ENCODE assay signal across 9 cellular contexts in genomic region chr1:28199328-28200233, GRCh38. TPM values are rescaled to one million over a fixed set of nuclear protein-coding genes. Genes with fewer than 3 reads are reported as not detected.
DNase-seq lines count a peak whose midpoint lies in the region; ATAC-seq and TF ChIP-seq lines count a peak whose summit lies in the region.
"Had no signal": no experiment of that assay in that cellular context is flagged by ENCODE, and none has a peak within 500 bp of the region (broad histone marks: within the 10 kb centered on the region; RNA-seq: fewer than 3 reads in every experiment).

No MANE protein-coding gene starts in this region.

- H3K36me3 Mint-ChIP-seq in neural progenitor cell: peaks cover 24% of the 10 kb centered on the region

- H3K27ac Mint-ChIP-seq in neural progenitor cell: no peak overlapping the region

- H3K4me1 ChIP-seq in BLaER1 treated with 17β-estradiol and CSF1 and Interleukin-3, amounts not matched to agents 10 nM and 100 nM: peaks cover 42 to 57% (median 46%) of the 10 kb centered on the region in 10 experiments
- peaks cover 13% of the 10 kb centered on the region for H3K4me1 ChIP-seq in neural progenitor cell

- peaks cover 61 to 69% (median 65%) of the 10 kb centered on the region in 11 experiments for H3K36me3 ChIP-seq in BLaER1 treated with 17β-estradiol and CSF1 and Interleukin-3, amounts not matched to agents 10 nM and 100 nM
- H3K36me3 ChIP-seq in neural progenitor cell: no peaks in the 10 kb centered on the region

- no peaks in the 10 kb centered on the region for H3K27me3 ChIP-seq in BLaER1 treated with 17β-estradiol and CSF1 and Interleukin-3, amounts not matched to agents 10 nM and 100 nM
- H3K27me3 ChIP-seq in neural progenitor cell: no peaks in the 10 kb centered on the region

- H3K4me3 ChIP-seq in BLaER1 treated with 17β-estradiol and CSF1 and Interleukin-3, amounts not matched to agents 10 nM and 100 nM: no peak overlapping the region
- no peak overlapping the region for H3K4me3 ChIP-seq in Jurkat, Clone E6-1 (ENCODE audit: low read length)
- H3K4me3 ChIP-seq in neural progenitor cell: no peak overlapping the region
- H3K4me3 ChIP-seq: SK-N-MC had no signal

- ATAC-seq in GM21381 (IDR thresholded peaks at IDR 0.05; ENCODE audit: unreplicated experiment): peak; percentile 82

- H3K9me3 Mint-ChIP-seq in neural progenitor cell: no peaks in the 10 kb centered on the region

- H3F3A ChIP-seq in neural progenitor cell (ENCODE audit: low read depth): peaks cover 29% of the 10 kb centered on the region

- no peaks in the 10 kb centered on the region for H3K27me3 Mint-ChIP-seq in neural progenitor cell (ENCODE audit: insufficient read depth, low read depth)

- no peak overlapping the region for H3K27ac ChIP-seq in BLaER1 treated with 17β-estradiol and CSF1 and Interleukin-3, amounts not matched to agents 10 nM and 100 nM
- H3K27ac ChIP-seq in neural progenitor cell: no peak overlapping the region
- H3K27ac ChIP-seq: SK-N-MC had no signal

- H3K4me1 Mint-ChIP-seq in neural progenitor cell: peaks cover 10% of the 10 kb centered on the region

- H3K4me3 Mint-ChIP-seq in neural progenitor cell: no peak overlapping the region

- no peak for TF ChIP-seq CTCF in neural progenitor cell (IDR thresholded peaks at IDR 0.05)

- peak overlapping the region in 1 of 11 experiments; percentile 48; a peak in 1 of 22 replicates for H3K9ac ChIP-seq in BLaER1 treated with 17β-estradiol and CSF1 and Interleukin-3, amounts not matched to agents 10 nM and 100 nM
- no peak overlapping the region for H3K9ac ChIP-seq in neural progenitor cell

- peak overlapping the region; percentile 21 to 84 (median 36); a peak in 19 of 22 replicates for H3K4me2 ChIP-seq in BLaER1 treated with 17β-estradiol and CSF1 and Interleukin-3, amounts not matched to agents 10 nM and 100 nM
- H3K4me2 ChIP-seq in neural progenitor cell: no peak overlapping the region

- no peaks in the 10 kb centered on the region for H3K79me2 ChIP-seq in neural progenitor cell (ENCODE audit: low read depth)

- H4K20me1 ChIP-seq in BLaER1 treated with 17β-estradiol and CSF1 and Interleukin-3, amounts not matched to agents 10 nM and 100 nM: peaks cover 0 to 36% (median 9%) of the 10 kb centered on the region in 11 experiments; a peak in 13 of 22 replicates
- H4K20me1 ChIP-seq in neural progenitor cell (ENCODE audit: low read depth): no peaks in the 10 kb centered on the region

- H2AFZ ChIP-seq in neural progenitor cell (replicated peaks): no peak overlapping the region

- H3K9me3 ChIP-seq in BLaER1 treated with 17β-estradiol and CSF1 and Interleukin-3, amounts not matched to agents 10 nM and 100 nM (replicated peaks in 1 of 11): no peaks in the 10 kb centered on the region
- no peaks in the 10 kb centered on the region for H3K9me3 ChIP-seq in neural progenitor cell (ENCODE audit: low read depth)

- peak; percentile 90 for DNase-seq in Jurkat, Clone E6-1 (ENCODE audit: low read depth, low spot score)
- DNase-seq in activated naive CD4-positive, alpha-beta T cell treated with anti-CD3 and anti-CD28 coated beads, Interleukin-2, amount 50 U/mL, for 16 hours: peak; percentile 32
- peak; percentile 22 to 23 for DNase-seq in stimulated activated CD8-positive, alpha-beta memory T cell treated with anti-CD3 and anti-CD28 coated beads, Interleukin-4, amount 100 ng/mL, for 1 hour (ENCODE audit: low read depth in 2 of 2, low spot score in 1 of 2)
- DNase-seq in HT-29 (ENCODE audit: low spot score) (no peak), neural progenitor cell (ENCODE audit: low spot score) (no peak), DMS53 (lab: John Stamatoyannopoulos, UW) (no peak)

RNA-seq across cellular contexts. Expression of gene PTAFR, which starts 23.1 kb away (rescaled TPM):
- 0.27 TPM for polyA plus RNA-seq in Jurkat, Clone E6-1 (2012; ENCODE audit: insufficient read depth, insufficient read length)
- 0.52 and 0.56 TPM in 2 replicates for total RNA-seq in HT-29 (2014; rRNA removed; shearing (Covaris generic))
- not detected in 2 replicates for total RNA-seq in neural progenitor cell (ENCODE audit: low replicate concordance)

RNA-seq across cellular contexts. Expression of gene DNAJC8, which starts 33.2 kb away (rescaled TPM):
- polyA plus RNA-seq in Jurkat, Clone E6-1 (2012; ENCODE audit: insufficient read depth, insufficient read length): 203 TPM
- total RNA-seq in HT-29 (2014; rRNA removed; shearing (Covaris generic)): 29.3 and 31.7 TPM in 2 replicates
- 92.0 and 117 TPM in 2 replicates for total RNA-seq in neural progenitor cell (ENCODE audit: low replicate concordance)

RNA-seq across cellular contexts. Expression of gene ATP5IF1, which starts 36.3 kb away (rescaled TPM):
- polyA plus RNA-seq in Jurkat, Clone E6-1 (2012; ENCODE audit: insufficient read depth, insufficient read length): 464 TPM
- 542 and 583 TPM in 2 replicates for total RNA-seq in HT-29 (2014; rRNA removed; shearing (Covaris generic))
- total RNA-seq in neural progenitor cell (ENCODE audit: low replicate concordance): 187 and 198 TPM in 2 replicates

RNA-seq across cellular contexts. Expression of gene SESN2, which starts 59.7 kb away (rescaled TPM):
- polyA plus RNA-seq in Jurkat, Clone E6-1 (2012; ENCODE audit: insufficient read depth, insufficient read length): 6.5 TPM
- total RNA-seq in HT-29 (2014; rRNA removed; shearing (Covaris generic)): 15.1 and 19.3 TPM in 2 replicates
- total RNA-seq in neural progenitor cell (ENCODE audit: low replicate concordance): 7.6 and 19.1 TPM in 2 replicates

Comparison
In these comparisons a context has a peak if more than half of its experiments do, and no peak if none do; other contexts are left out.
1. DNase-seq: peak in Jurkat, Clone E6-1 (single experiment), activated naive CD4-positive, alpha-beta T cell treated with anti-CD3 and anti-CD28 coated beads, Interleukin-2, amount 50 U/mL, for 16 hours (single experiment) and stimulated activated CD8-positive, alpha-beta memory T cell treated with anti-CD3 and anti-CD28 coated beads, Interleukin-4, amount 100 ng/mL, for 1 hour (2 of 2); none in HT-29 (single experiment), neural progenitor cell (single experiment) and DMS53 (single experiment).